8 cellular contexts compared by ENCODE assay signal in the genomic region with DNA sequence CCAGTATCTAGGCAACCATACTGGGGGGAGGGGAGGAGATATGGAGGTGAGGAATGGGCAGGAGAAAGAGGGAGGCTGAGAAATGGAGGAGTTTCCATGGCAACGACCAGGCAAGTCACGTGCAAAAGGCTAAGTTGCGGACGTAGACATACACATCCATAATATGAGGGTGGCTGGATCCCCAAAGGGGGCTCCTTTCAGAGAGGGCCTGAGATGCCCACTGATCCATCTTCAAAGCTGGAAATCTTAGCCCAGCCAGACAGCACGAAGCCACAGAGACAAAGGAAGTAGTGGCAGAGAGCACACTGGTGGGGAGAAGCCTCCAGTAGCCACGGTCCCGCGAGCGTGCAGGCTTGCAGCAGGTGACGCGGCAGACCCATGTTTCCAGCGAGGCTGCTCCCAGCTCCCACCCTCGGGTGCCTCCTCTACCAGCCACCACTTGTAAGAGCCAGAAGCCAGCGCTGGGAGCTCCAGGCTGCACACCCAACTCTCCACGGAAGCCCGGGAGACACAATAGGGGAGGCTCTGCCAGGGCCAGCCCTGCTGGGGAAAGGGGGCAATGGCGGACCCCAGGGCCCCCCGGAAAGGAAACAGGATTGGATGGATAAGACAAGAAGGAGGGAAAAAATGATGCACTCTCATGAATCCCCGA. TPM values are rescaled to one million over a fixed set of nuclear protein-coding genes. Genes with fewer than 3 reads are reported as not detected.
A peak's percentile ranks its signal among the peaks of the same experiment; 100 is the strongest.
DNase-seq lines count a peak whose midpoint lies in the region; ATAC-seq and TF ChIP-seq lines count a peak whose summit lies in the region.

No MANE protein-coding gene starts in this region.

- H3K36me3 Mint-ChIP-seq in MCF 10A (ENCODE audit: insufficient read depth, unreplicated experiment) = no peaks in the 10 kb centered on the region
- peaks cover 2 to 3% of the 10 kb centered on the region in 2 donors for H3K36me3 Mint-ChIP-seq in activated T-cell treated with anti-CD3 and anti-CD28 coated beads, Interleukin-2, amount 50 U/mL, for 72 hours (ENCODE audit: insufficient read depth in 2 of 2)
- no peaks in the 10 kb centered on the region for H3K36me3 Mint-ChIP-seq in stimulated activated effector memory CD8-positive, alpha-beta T cell treated with anti-CD3 and anti-CD28 coated beads, Interleukin-12 subunit alpha, Interleukin-12 subunit beta, amount 100 ng/mL, for 72 hours

- no peaks in the 10 kb centered on the region for H3K36me3 ChIP-seq in breast epithelium
- no peaks in the 10 kb centered on the region for H3K36me3 ChIP-seq in iPS-15b (ENCODE audit: control insufficient read depth, insufficient read depth, low read length)

- H3K27ac Mint-ChIP-seq in MCF 10A (ENCODE audit: low read depth, unreplicated experiment) = no peak overlapping the region
- H3K27ac Mint-ChIP-seq in activated T-cell treated with anti-CD3 and anti-CD28 coated beads, Interleukin-2, amount 50 U/mL, for 72 hours = no peak overlapping the region
- peak overlapping the region; percentile 80 for H3K27ac Mint-ChIP-seq in stimulated activated effector memory CD8-positive, alpha-beta T cell treated with anti-CD3 and anti-CD28 coated beads, Interleukin-12 subunit alpha, Interleukin-12 subunit beta, amount 100 ng/mL, for 72 hours

- H3K27ac ChIP-seq in breast epithelium = peak overlapping the region; percentile 65 to 73

- H3K4me3 ChIP-seq in breast epithelium = peak overlapping the region; percentile 45 to 75 (median 65)
- peak overlapping the region; percentile 93 for H3K4me3 ChIP-seq in iPS-15b (ENCODE audit: low read depth, low read length)

- no peaks in the 10 kb centered on the region for H3K4me1 ChIP-seq in breast epithelium
- H3K4me1 ChIP-seq in iPS-15b (ENCODE audit: control insufficient read depth, insufficient read depth, low read length) = peaks cover 19% of the 10 kb centered on the region

- CTCF ChIA-PET in MCF 10A (lab: Yijun Ruan, JAX) = interaction anchor here (0.5 kb wide), 1 partner anchor 8 kb away, joined by 3 read pairs; no protein-coding TSS in a partner anchor

- POLR2A ChIA-PET in MCF 10A (lab: Yijun Ruan, JAX) = no interaction called here

- ATAC-seq in activated T-cell treated with anti-CD3 and anti-CD28 coated beads, Interleukin-2, amount 50 U/mL, for 72 hours (replicated peaks in 1 of 2) = peak; percentile 45 to 51
- peak; percentile 51 for ATAC-seq in stimulated activated effector memory CD8-positive, alpha-beta T cell treated with anti-CD3 and anti-CD28 coated beads, Interleukin-12 subunit alpha, Interleukin-12 subunit beta, amount 100 ng/mL, for 72 hours
- ATAC-seq in HG03378 (IDR thresholded peaks at IDR 0.05; ENCODE audit: unreplicated experiment) (no peak), HG03520 (IDR thresholded peaks at IDR 0.05; ENCODE audit: unreplicated experiment) (no peak)

- DNase-seq in breast epithelium (ENCODE audit: low spot score in 2 of 2) (no peak), MCF 10A (ENCODE audit: unreplicated experiment) (no peak), germinal center (ENCODE audit: low spot score) (no peak)
- peak; percentile 14 to 32 for DNase-seq in activated T-cell treated with anti-CD3 and anti-CD28 coated beads, Interleukin-2, amount 50 U/mL, for 72 hours
- peak in 1 of 2 donors; percentile 14 for DNase-seq in stimulated activated effector memory CD8-positive, alpha-beta T cell treated with anti-CD3 and anti-CD28 coated beads, Interleukin-12 subunit alpha, Interleukin-12 subunit beta, amount 100 ng/mL, for 72 hours (ENCODE audit: low spot score in 2 of 2)

- H3K9ac ChIP-seq in iPS-15b (ENCODE audit: low read depth, low read length) = peak overlapping the region; percentile 47

- no peak for TF ChIP-seq CTCF in breast epithelium (IDR thresholded peaks at IDR 0.05)
- no peak for TF ChIP-seq CTCF in MCF 10A (IDR thresholded peaks at IDR 0.05; ENCODE audit: unreplicated experiment)

- peaks cover 91% of the 10 kb centered on the region for H3K27me3 Mint-ChIP-seq in MCF 10A (ENCODE audit: insufficient read depth, unreplicated experiment)
- peaks cover 81% of the 10 kb centered on the region for H3K27me3 Mint-ChIP-seq in activated T-cell treated with anti-CD3 and anti-CD28 coated beads, Interleukin-2, amount 50 U/mL, for 72 hours (ENCODE audit: low read depth)

- H3K9me3 ChIP-seq in breast epithelium = no peaks in the 10 kb centered on the region
- H3K9me3 ChIP-seq in iPS-15b (ENCODE audit: control insufficient read depth, insufficient read depth, low read length) = no peaks in the 10 kb centered on the region

- H3K27me3 ChIP-seq in breast epithelium (peaks cover 0 to 13% of the 10 kb centered on the region in 2 donors), iPS-15b (ENCODE audit: control insufficient read depth, insufficient read depth, low read length) (peaks cover 31% of the 10 kb centered on the region)

- intact Hi-C loops in breast epithelium (cut with DNase I; ENCODE audit: low total_unique reads) (no loop called here), MCF 10A (cut with micrococcal nuclease) (no loop called here)

- H3K4me3 Mint-ChIP-seq in MCF 10A (ENCODE audit: unreplicated experiment) = no peak overlapping the region
- H3K4me3 Mint-ChIP-seq in activated T-cell treated with anti-CD3 and anti-CD28 coated beads, Interleukin-2, amount 50 U/mL, for 72 hours = peak overlapping the region; percentile 90 to 92
- peak overlapping the region; percentile 77 for H3K4me3 Mint-ChIP-seq in stimulated activated effector memory CD8-positive, alpha-beta T cell treated with anti-CD3 and anti-CD28 coated beads, Interleukin-12 subunit alpha, Interleukin-12 subunit beta, amount 100 ng/mL, for 72 hours

- no peak for TF ChIP-seq POLR2A in breast epithelium (IDR thresholded peaks at IDR 0.05)

- no peaks in the 10 kb centered on the region for H3K9me3 Mint-ChIP-seq in MCF 10A (ENCODE audit: unreplicated experiment)
- no peaks in the 10 kb centered on the region for H3K9me3 Mint-ChIP-seq in activated T-cell treated with anti-CD3 and anti-CD28 coated beads, Interleukin-2, amount 50 U/mL, for 72 hours
- H3K9me3 Mint-ChIP-seq in stimulated activated effector memory CD8-positive, alpha-beta T cell treated with anti-CD3 and anti-CD28 coated beads, Interleukin-12 subunit alpha, Interleukin-12 subunit beta, amount 100 ng/mL, for 72 hours = no peaks in the 10 kb centered on the region

- BruUV-seq in MCF 10A (replicated peaks; lab: Mats Ljungman, UMichigan) = no TSS peak

- no peaks in the 10 kb centered on the region for H3K4me1 Mint-ChIP-seq in MCF 10A (ENCODE audit: insufficient read depth, unreplicated experiment)
- H3K4me1 Mint-ChIP-seq in activated T-cell treated with anti-CD3 and anti-CD28 coated beads, Interleukin-2, amount 50 U/mL, for 72 hours (ENCODE audit: low read depth) = peaks cover 27% of the 10 kb centered on the region
- peaks cover 35% of the 10 kb centered on the region for H3K4me1 Mint-ChIP-seq in stimulated activated effector memory CD8-positive, alpha-beta T cell treated with anti-CD3 and anti-CD28 coated beads, Interleukin-12 subunit alpha, Interleukin-12 subunit beta, amount 100 ng/mL, for 72 hours

RNA-seq across cellular contexts. Expression of a gene that starts 0.9 kb away (rescaled TPM):
- total RNA-seq in breast epithelium (10 to 100 TPM; 16.0 to 25.0 (median 20.3) TPM), MCF 10A (2022) (not detected in 2 replicates)
- under 1 TPM; 0.17 to 0.25 TPM for total RNA-seq in activated T-cell treated with anti-CD3 and anti-CD28 coated beads, Interleukin-2, amount 50 U/mL, for 72 hours

RNA-seq across cellular contexts. Expression of a gene that starts 51.0 kb away (rescaled TPM):
- total RNA-seq in breast epithelium (1 to 10 TPM in 2 of 3 donors, under 1 TPM in 1; 0.66 to 2.0 (median 1.3) TPM), MCF 10A (2022) (not detected in 2 replicates)
- 1 to 10 TPM; 2.4 to 3.7 TPM for total RNA-seq in activated T-cell treated with anti-CD3 and anti-CD28 coated beads, Interleukin-2, amount 50 U/mL, for 72 hours

RNA-seq across cellular contexts. Expression of a gene that starts 53.7 kb away (rescaled TPM):
- total RNA-seq in breast epithelium = 10 to 100 TPM in 2 of 3 donors, under 1 TPM in 1; 0.32 to 34.0 (median 12.5) TPM
- not detected in 2 replicates for total RNA-seq in MCF 10A (2022)
- total RNA-seq in activated T-cell treated with anti-CD3 and anti-CD28 coated beads, Interleukin-2, amount 50 U/mL, for 72 hours = 1 to 10 TPM; 3.0 to 3.2 TPM

Comparison
In these comparisons a context has a peak if more than half of its experiments do, and no peak if none do; other contexts are left out.
1. RNA of a gene that starts 0.9 kb away (total RNA-seq): 16.0 to 25.0 TPM in breast epithelium; 0.17 to 0.25 TPM in activated T-cell treated with anti-CD3 and anti-CD28 coated beads, Interleukin-2, amount 50 U/mL, for 72 hours and not detected in MCF 10A; every median in the first group is over 10 times any median in the second.
2. DNase-seq: peak in activated T-cell treated with anti-CD3 and anti-CD28 coated beads, Interleukin-2, amount 50 U/mL, for 72 hours (2 of 2); none in breast epithelium (0 of 2), MCF 10A (single experiment) and germinal center (single experiment).
3. ATAC-seq: peak in activated T-cell treated with anti-CD3 and anti-CD28 coated beads, Interleukin-2, amount 50 U/mL, for 72 hours (2 of 2) and stimulated activated effector memory CD8-positive, alpha-beta T cell treated with anti-CD3 and anti-CD28 coated beads, Interleukin-12 subunit alpha, Interleukin-12 subunit beta, amount 100 ng/mL, for 72 hours (single experiment); none in HG03378 (single experiment) and HG03520 (single experiment).